28 cellular contexts compared by ENCODE assay signal in genomic region chr3:10492351-10493201, GRCh38. TPM values are rescaled to one million over a fixed set of nuclear protein-coding genes. Genes with fewer than 3 reads are reported as not detected.
"Had no signal": no experiment of that assay in that cellular context is flagged by ENCODE, and none has a peak within 500 bp of the region (broad histone marks: within the 10 kb centered on the region; RNA-seq: fewer than 3 reads in every experiment).

No MANE protein-coding gene starts in this region.

- H3K27me3 Mint-ChIP-seq: activated CD4-positive, alpha-beta memory T cell treated with anti-CD3 and anti-CD28 coated beads, Interleukin-2, amount 10 ng/mL, durations not matched to agents 7 days and 5 days; activated naive CD4-positive, alpha-beta T cell treated with anti-CD3 and anti-CD28 coated beads, Interleukin-2, amount 50 U/mL, for 24 hours had no signal

- H3K27ac ChIP-seq: brain microvascular endothelial cell, coronary artery, foreskin keratinocyte, left lung, sigmoid colon, thoracic aorta had no signal

- H3K27me3 ChIP-seq: brain microvascular endothelial cell, sigmoid colon had no signal

- H3K27ac Mint-ChIP-seq: activated CD4-positive, alpha-beta memory T cell treated with anti-CD3 and anti-CD28 coated beads, Interleukin-2, amount 10 ng/mL, durations not matched to agents 7 days and 5 days; activated CD4-positive, alpha-beta T cell treated with anti-CD3 and anti-CD28 coated beads, Interleukin-2, amount 10 ng/mL, durations not matched to agents 24 days and 14 days; activated naive CD4-positive, alpha-beta T cell treated with anti-CD3 and anti-CD28 coated beads, Interleukin-2, amount 50 U/mL, for 24 hours; activated T-helper 1 cell treated with anti-CD3 and anti-CD28 coated beads, Interleukin-12 subunit alpha, Interleukin-12 subunit beta, Interleukin-2, Interleukin-4 antibody, amounts not matched to agents 30 ng/mL and 10 ng/mL and 1 ng/mL, durations not matched to agents 14 hours and 24 hours and 36 hours; naive thymus-derived CD4-positive, alpha-beta T cell; type B pancreatic cell had no signal

- ATAC-seq: activated CD4-positive, CD25-positive, alpha-beta regulatory T cell treated with anti-CD3 and anti-CD28 coated beads, Interleukin-2, amount 50 U/mL, for 24 hours; foreskin keratinocyte; left lung; naive thymus-derived CD4-positive, alpha-beta T cell had no signal

- H3K4me2 ChIP-seq: smooth muscle cell had no signal

- DNase-seq: activated CD4-positive, alpha-beta memory T cell treated with anti-CD3 and anti-CD28 coated beads, Interleukin-2, amount 10 ng/mL, durations not matched to agents 7 days and 5 days; activated CD4-positive, alpha-beta T cell treated with anti-CD3 and anti-CD28 coated beads, Interleukin-2, amount 10 ng/mL, durations not matched to agents 24 days and 14 days; activated gamma-delta T cell treated with Interleukin-2 at 50 U/mL for 16 hours; activated T-cell treated with anti-CD3 and anti-CD28 coated beads for 4 hours; aorta; brain microvascular endothelial cell; central memory CD4-positive, alpha-beta T cell; foreskin keratinocyte; kidney; left lung; naive thymus-derived CD4-positive, alpha-beta T cell; sigmoid colon; stimulated activated CD4-positive, alpha-beta T cell treated with anti-CD3 and anti-CD28 coated beads, Interleukin-15, amount 100 ng/mL, for 24 hours; stimulated activated CD4-positive, alpha-beta T cell treated with anti-CD3 and anti-CD28 coated beads, Interleukin-2, amount 100 ng/mL, for 48 hours; stimulated activated naive CD4-positive, alpha-beta T cell had no signal

- H3K4me3 ChIP-seq: coronary artery, left lung, sigmoid colon, smooth muscle cell, thoracic aorta had no signal

- H3K9me3 ChIP-seq: left lung, sigmoid colon, thoracic aorta had no signal

- H3K4me1 ChIP-seq: foreskin keratinocyte, left lung, sigmoid colon had no signal

- H3K36me3 ChIP-seq: brain microvascular endothelial cell, left lung, sigmoid colon, thoracic aorta had no signal

- H3K36me3 Mint-ChIP-seq: activated naive CD4-positive, alpha-beta T cell treated with anti-CD3 and anti-CD28 coated beads, Interleukin-2, amount 50 U/mL, for 24 hours; naive thymus-derived CD4-positive, alpha-beta T cell; type B pancreatic cell had no signal

- H3K4me3 Mint-ChIP-seq: activated CD4-positive, alpha-beta memory T cell treated with anti-CD3 and anti-CD28 coated beads, Interleukin-2, amount 10 ng/mL, durations not matched to agents 7 days and 5 days; activated CD4-positive, alpha-beta T cell treated with anti-CD3 and anti-CD28 coated beads, Interleukin-2, amount 10 ng/mL, durations not matched to agents 24 days and 14 days; activated naive CD4-positive, alpha-beta T cell treated with anti-CD3 and anti-CD28 coated beads, Interleukin-2, amount 50 U/mL, for 24 hours; activated T-helper 1 cell treated with anti-CD3 and anti-CD28 coated beads, Interleukin-12 subunit alpha, Interleukin-12 subunit beta, Interleukin-2, Interleukin-4 antibody, amounts not matched to agents 30 ng/mL and 10 ng/mL and 1 ng/mL, durations not matched to agents 14 hours and 24 hours and 36 hours; naive thymus-derived CD4-positive, alpha-beta T cell; neural crest cell; type B pancreatic cell had no signal

- H3K9me3 Mint-ChIP-seq: activated CD4-positive, alpha-beta memory T cell treated with anti-CD3 and anti-CD28 coated beads, Interleukin-2, amount 10 ng/mL, durations not matched to agents 7 days and 5 days; activated CD4-positive, alpha-beta T cell treated with anti-CD3 and anti-CD28 coated beads, Interleukin-2, amount 10 ng/mL, durations not matched to agents 24 days and 14 days; activated naive CD4-positive, alpha-beta T cell treated with anti-CD3 and anti-CD28 coated beads, Interleukin-2, amount 50 U/mL, for 24 hours; activated T-helper 1 cell treated with anti-CD3 and anti-CD28 coated beads, Interleukin-12 subunit alpha, Interleukin-12 subunit beta, Interleukin-2, Interleukin-4 antibody, amounts not matched to agents 30 ng/mL and 10 ng/mL and 1 ng/mL, durations not matched to agents 14 hours and 24 hours and 36 hours; neural crest cell; type B pancreatic cell had no signal

- H3K4me1 Mint-ChIP-seq: activated CD4-positive, alpha-beta memory T cell treated with anti-CD3 and anti-CD28 coated beads, Interleukin-2, amount 10 ng/mL, durations not matched to agents 7 days and 5 days; activated CD4-positive, alpha-beta T cell treated with anti-CD3 and anti-CD28 coated beads, Interleukin-2, amount 10 ng/mL, durations not matched to agents 24 days and 14 days; activated naive CD4-positive, alpha-beta T cell treated with anti-CD3 and anti-CD28 coated beads, Interleukin-2, amount 50 U/mL, for 24 hours; naive thymus-derived CD4-positive, alpha-beta T cell had no signal

RNA-seq across cellular contexts. Expression of gene ATP2B2, which starts 12.8 kb away (rescaled TPM):
- total RNA-seq: activated CD4-positive, alpha-beta memory T cell treated with anti-CD3 and anti-CD28 coated beads, Interleukin-2, amount 10 ng/mL, durations not matched to agents 7 days and 5 days; activated CD4-positive, alpha-beta T cell treated with anti-CD3 and anti-CD28 coated beads, Interleukin-2, amount 10 ng/mL, durations not matched to agents 24 days and 14 days; activated T-helper 1 cell treated with anti-CD3 and anti-CD28 coated beads, Interleukin-12 subunit alpha, Interleukin-12 subunit beta, Interleukin-2, Interleukin-4 antibody, amounts not matched to agents 30 ng/mL and 10 ng/mL and 1 ng/mL, durations not matched to agents 14 hours and 24 hours and 36 hours; epithelial cell of proximal tubule; fibroblast of lung; foreskin keratinocyte; glomerular endothelial cell; lung microvascular endothelial cell; naive thymus-derived CD4-positive, alpha-beta T cell; smooth muscle cell; T-helper 2 cell treated with Interferon-gamma antibody and Interleukin-4, amounts not matched to agents 100 ng/mL and 5 ng/mL, for 36 hours; thoracic aorta had no signal
